ENCODE assay signal across 9 cellular contexts in the genomic region with DNA sequence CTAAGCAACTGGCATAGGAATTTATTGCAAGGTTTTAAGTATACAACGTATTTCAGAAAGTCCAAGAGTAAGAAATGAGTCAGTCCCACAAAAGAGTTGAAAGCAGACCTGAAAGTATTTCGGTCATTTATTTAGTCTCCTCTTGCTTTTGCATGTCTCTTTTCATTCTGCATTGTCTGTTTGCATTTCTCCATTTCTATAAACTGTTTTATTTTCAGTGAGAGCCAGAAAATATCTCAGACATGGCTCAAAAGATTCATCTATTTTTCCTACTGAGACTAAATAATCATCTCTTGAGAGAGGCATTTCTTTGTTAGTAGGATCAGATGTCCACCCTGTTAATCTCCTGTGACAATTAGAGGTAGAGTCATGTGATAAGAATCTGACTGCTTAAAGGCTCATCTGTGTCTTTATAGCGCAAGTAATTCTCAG.
DNase-seq lines count a peak whose midpoint lies in the region; ATAC-seq and TF ChIP-seq lines count a peak whose summit lies in the region.
"Had no signal": no experiment of that assay in that cellular context is flagged by ENCODE, and none has a peak within 500 bp of the region (broad histone marks: within the 10 kb centered on the region; RNA-seq: fewer than 3 reads in every experiment).

No MANE protein-coding gene starts in this region.

- H3K27me3 Mint-ChIP-seq in CD8-positive, alpha-beta memory T cell = no peaks in the 10 kb centered on the region

- H3K27ac ChIP-seq in WERI-Rb-1 (no peak overlapping the region), RWPE1 (no peak overlapping the region)
- no peak overlapping the region for H3K27ac ChIP-seq in CD8-positive, alpha-beta memory T cell (ENCODE audit: low read depth, low read length)

- no peak for TF ChIP-seq POLR2A in GM18505 (IDR thresholded peaks at IDR 0.05; ENCODE audit: borderline replicate concordance, extremely low read depth, insufficient read depth, insufficient read length)

- no peaks in the 10 kb centered on the region for H3K4me1 ChIP-seq in CD8-positive, alpha-beta memory T cell (ENCODE audit: insufficient read depth, low read length)

- POLR2A ChIA-PET in RWPE1 (lab: Yijun Ruan, JAX; ENCODE audit: low non-redundant PET) = no interaction called here
- POLR2A ChIA-PET in CD8-positive, alpha-beta memory T cell (lab: Charles Lee) = no interaction called here

- DNase-seq in epidermal melanocyte (ENCODE audit: insufficient read length, low spot score) (peak; percentile 16), WERI-Rb-1 (no peak), RWPE1 (ENCODE audit: low spot score) (no peak)
- DNase-seq in CD8-positive, alpha-beta memory T cell = no peak
- DNase-seq in effector CD8-positive, alpha-beta T cell (lab: John Stamatoyannopoulos, UW) = no peak

- no peaks in the 10 kb centered on the region for H3K27me3 ChIP-seq in WERI-Rb-1 (ENCODE audit: insufficient read depth, low read depth, severe bottlenecking)
- H3K27me3 ChIP-seq in CD8-positive, alpha-beta memory T cell (ENCODE audit: insufficient read depth, low read length, poor library complexity, severe bottlenecking) = no peaks in the 10 kb centered on the region

- H3K4me3 Mint-ChIP-seq in CD8-positive, alpha-beta memory T cell = no peak overlapping the region

- TF ChIP-seq CTCF in WERI-Rb-1 (IDR thresholded peaks at IDR 0.05; ENCODE audit: low read depth, low read length) = no peak
- TF ChIP-seq CTCF in RWPE1 (conservative IDR thresholded peaks at IDR 0.05; ENCODE audit: low read depth) = no peak

- no peak overlapping the region for H3K4me3 ChIP-seq in WERI-Rb-1 (ENCODE audit: low read depth, low read length)
- H3K4me3 ChIP-seq in CD8-positive, alpha-beta memory T cell (ENCODE audit: low read length) = no peak overlapping the region

- H3K36me3 ChIP-seq in WERI-Rb-1 = no peaks in the 10 kb centered on the region
- no peaks in the 10 kb centered on the region for H3K36me3 ChIP-seq in CD8-positive, alpha-beta memory T cell (ENCODE audit: insufficient read depth, low read length)

- no peaks in the 10 kb centered on the region for H3K4me1 Mint-ChIP-seq in CD8-positive, alpha-beta memory T cell

- ATAC-seq in GM18505 (IDR thresholded peaks at IDR 0.05; ENCODE audit: unreplicated experiment) = peak; percentile 65
- ATAC-seq in GM21619 (IDR thresholded peaks at IDR 0.05; ENCODE audit: unreplicated experiment) = peak; percentile 77
- ATAC-seq in HG03196 (IDR thresholded peaks at IDR 0.05; ENCODE audit: unreplicated experiment) = peak; percentile 78
- ATAC-seq: sciatic nerve had no signal

- H3K36me3 Mint-ChIP-seq in CD8-positive, alpha-beta memory T cell = no peaks in the 10 kb centered on the region

- CTCF ChIA-PET in RWPE1 (lab: Yijun Ruan, JAX) = no interaction called here
- CTCF ChIA-PET in CD8-positive, alpha-beta memory T cell (lab: Charles Lee) = no interaction called here

- no peak overlapping the region for H3K27ac Mint-ChIP-seq in CD8-positive, alpha-beta memory T cell

- peaks cover 5 to 17% (median 7%) of the 10 kb centered on the region in 5 donors for H3K9me3 Mint-ChIP-seq in CD8-positive, alpha-beta memory T cell

- no peaks in the 10 kb centered on the region for H3K9me3 ChIP-seq in WERI-Rb-1 (ENCODE audit: severe bottlenecking)
- no peaks in the 10 kb centered on the region for H3K9me3 ChIP-seq in CD8-positive, alpha-beta memory T cell (ENCODE audit: low read length)
